36 cellular contexts compared by ENCODE assay signal in genomic region chr10:130898381-130898780, GRCh38.
"Had no signal": no experiment of that assay in that cellular context is flagged by ENCODE, and none has a peak within 500 bp of the region (broad histone marks: within the 10 kb centered on the region; RNA-seq: fewer than 3 reads in every experiment).

No MANE protein-coding gene starts in this region.

- H3K27me3 Mint-ChIP-seq: activated B cell treated with CpG ODN at 0.5 μM for 24 hours; activated CD4-positive, alpha-beta memory T cell treated with anti-CD3 and anti-CD28 coated beads for 36 hours; activated CD4-positive, alpha-beta T cell treated with anti-CD3 and anti-CD28 coated beads, Interleukin-2, amount 10 ng/mL, durations not matched to agents 24 days and 14 days; activated CD8-positive, alpha-beta T cell treated with anti-CD3 and anti-CD28 coated beads for 36 hours had no signal

- H3K4me1 Mint-ChIP-seq: activated B cell treated with CpG ODN at 0.5 μM for 24 hours; activated CD4-positive, alpha-beta T cell treated with anti-CD3 and anti-CD28 coated beads, Interleukin-2, amount 10 ng/mL, durations not matched to agents 24 days and 14 days; activated naive CD8-positive, alpha-beta T cell treated with anti-CD3 and anti-CD28 coated beads for 36 hours; activated T-helper 17 cell treated with anti-CD3 and anti-CD28 coated beads, Interleukin-2, amount 50 U/mL, for 72 hours had no signal

- H3K4me3 ChIP-seq: adrenal gland, body of pancreas, breast epithelium had no signal

- H3K27me3 ChIP-seq: adrenal gland, body of pancreas, brain microvascular endothelial cell had no signal

- H3K36me3 ChIP-seq: adrenal gland, brain microvascular endothelial cell, breast epithelium had no signal

- H3K9me3 Mint-ChIP-seq: activated B cell treated with CpG ODN at 0.5 μM for 24 hours; activated CD4-positive, alpha-beta memory T cell treated with anti-CD3 and anti-CD28 coated beads for 36 hours; activated CD4-positive, alpha-beta T cell treated with anti-CD3 and anti-CD28 coated beads, Interleukin-2, amount 10 ng/mL, durations not matched to agents 24 days and 14 days; activated CD8-positive, alpha-beta T cell treated with anti-CD3 and anti-CD28 coated beads for 36 hours; activated naive CD4-positive, alpha-beta T cell treated with anti-CD3 and anti-CD28 coated beads for 36 hours; activated naive CD4-positive, alpha-beta T cell treated with anti-CD3 and anti-CD28 coated beads, Interleukin-2, amount 50 U/mL, for 72 hours; activated naive CD8-positive, alpha-beta T cell treated with anti-CD3 and anti-CD28 coated beads for 36 hours; activated T-cell treated with anti-CD3 and anti-CD28 coated beads, Interleukin-2, amount 50 U/mL, for 4 hours; activated T-cell treated with anti-CD3 and anti-CD28 coated beads, Interleukin-2, amount 50 U/mL, for 72 hours; activated T-helper 1 cell treated with anti-CD3 and anti-CD28 coated beads, Interleukin-12 subunit alpha, Interleukin-12 subunit beta, Interleukin-2, Interleukin-4 antibody, amounts not matched to agents 30 ng/mL and 10 ng/mL and 1 ng/mL, durations not matched to agents 14 hours and 24 hours and 36 hours; activated T-helper 17 cell treated with anti-CD3 and anti-CD28 coated beads, Interleukin-2, amount 50 U/mL, for 72 hours; T-helper 1 cell treated with Interleukin-12 subunit alpha and Interleukin-12 subunit beta and Interleukin-4 antibody, amounts not matched to agents 30 μg/mL and 1 μg/mL, for 36 hours; T-helper 2 cell treated with Interferon-gamma antibody and Interleukin-4, amounts not matched to agents 5 μg/mL and 100 μg/mL, for 36 hours had no signal

- H3K27ac ChIP-seq: adrenal gland, body of pancreas, brain microvascular endothelial cell, breast epithelium, VCaP had no signal

- ATAC-seq: activated CD8-positive, alpha-beta T cell treated with anti-CD3 and anti-CD28 coated beads for 36 hours; activated naive CD4-positive, alpha-beta T cell treated with anti-CD3 and anti-CD28 coated beads, Interleukin-2, amount 50 U/mL, for 72 hours; activated T-cell treated with anti-CD3 and anti-CD28 coated beads, Interleukin-2, amount 50 U/mL, for 4 hours; activated T-cell treated with anti-CD3 and anti-CD28 coated beads, Interleukin-2, amount 50 U/mL, for 72 hours; activated T-helper 17 cell treated with anti-CD3 and anti-CD28 coated beads, Interleukin-2, amount 50 U/mL, for 72 hours; body of pancreas had no signal

- H3K27ac Mint-ChIP-seq: activated B cell treated with CpG ODN at 0.5 μM for 24 hours; activated CD4-positive, alpha-beta memory T cell treated with anti-CD3 and anti-CD28 coated beads for 36 hours; activated CD4-positive, alpha-beta T cell treated with anti-CD3 and anti-CD28 coated beads, Interleukin-2, amount 10 ng/mL, durations not matched to agents 24 days and 14 days; activated CD8-positive, alpha-beta T cell treated with anti-CD3 and anti-CD28 coated beads for 36 hours; activated naive CD4-positive, alpha-beta T cell treated with anti-CD3 and anti-CD28 coated beads for 36 hours; activated naive CD4-positive, alpha-beta T cell treated with anti-CD3 and anti-CD28 coated beads, Interleukin-2, amount 50 U/mL, for 72 hours; activated naive CD8-positive, alpha-beta T cell treated with anti-CD3 and anti-CD28 coated beads for 36 hours; activated T-cell treated with anti-CD3 and anti-CD28 coated beads, Interleukin-2, amount 50 U/mL, for 72 hours; activated T-helper 1 cell treated with anti-CD3 and anti-CD28 coated beads, Interleukin-12 subunit alpha, Interleukin-12 subunit beta, Interleukin-2, Interleukin-4 antibody, amounts not matched to agents 30 ng/mL and 10 ng/mL and 1 ng/mL, durations not matched to agents 14 hours and 24 hours and 36 hours; activated T-helper 17 cell treated with anti-CD3 and anti-CD28 coated beads, Interleukin-2, amount 50 U/mL, for 72 hours; T-helper 1 cell treated with Interleukin-12 subunit alpha and Interleukin-12 subunit beta and Interleukin-4 antibody, amounts not matched to agents 30 μg/mL and 1 μg/mL, for 36 hours; T-helper 2 cell treated with Interferon-gamma antibody and Interleukin-4, amounts not matched to agents 5 μg/mL and 100 μg/mL, for 36 hours had no signal

- H3K4me3 Mint-ChIP-seq: activated B cell treated with CpG ODN at 0.5 μM for 24 hours; activated CD4-positive, alpha-beta memory T cell treated with anti-CD3 and anti-CD28 coated beads for 36 hours; activated CD4-positive, alpha-beta T cell treated with anti-CD3 and anti-CD28 coated beads, Interleukin-2, amount 10 ng/mL, durations not matched to agents 24 days and 14 days; activated CD8-positive, alpha-beta T cell treated with anti-CD3 and anti-CD28 coated beads for 36 hours; activated naive CD4-positive, alpha-beta T cell treated with anti-CD3 and anti-CD28 coated beads for 36 hours; activated naive CD8-positive, alpha-beta T cell treated with anti-CD3 and anti-CD28 coated beads for 36 hours; activated T-cell treated with anti-CD3 and anti-CD28 coated beads, Interleukin-2, amount 50 U/mL, for 4 hours; activated T-cell treated with anti-CD3 and anti-CD28 coated beads, Interleukin-2, amount 50 U/mL, for 72 hours; activated T-helper 1 cell treated with anti-CD3 and anti-CD28 coated beads, Interleukin-12 subunit alpha, Interleukin-12 subunit beta, Interleukin-2, Interleukin-4 antibody, amounts not matched to agents 30 ng/mL and 10 ng/mL and 1 ng/mL, durations not matched to agents 14 hours and 24 hours and 36 hours; activated T-helper 17 cell treated with anti-CD3 and anti-CD28 coated beads, Interleukin-2, amount 50 U/mL, for 72 hours; T-helper 1 cell treated with Interleukin-12 subunit alpha and Interleukin-12 subunit beta and Interleukin-4 antibody, amounts not matched to agents 30 μg/mL and 1 μg/mL, for 36 hours; T-helper 2 cell treated with Interferon-gamma antibody and Interleukin-4, amounts not matched to agents 5 μg/mL and 100 μg/mL, for 36 hours had no signal

- H3K4me1 ChIP-seq: adrenal gland, body of pancreas, breast epithelium had no signal

- H3K9me3 ChIP-seq: adrenal gland, body of pancreas, breast epithelium had no signal

- DNase-seq: activated B cell treated with CpG ODN at 0.5 μM for 24 hours; activated CD4-positive, alpha-beta memory T cell treated with anti-CD3 and anti-CD28 coated beads for 36 hours; activated CD4-positive, alpha-beta T cell treated with anti-CD3 and anti-CD28 coated beads for 4 hours; activated CD4-positive, alpha-beta T cell treated with anti-CD3 and anti-CD28 coated beads, Interleukin-2, amount 10 ng/mL, durations not matched to agents 24 days and 14 days; activated CD4-positive, alpha-beta T cell treated with anti-CD3 and anti-CD28 coated beads, Interleukin-2, amount 50 U/mL, for 1 hour; activated CD4-positive, alpha-beta T cell treated with anti-CD3 and anti-CD28 coated beads, Interleukin-2, amount 50 U/mL, for 4 hours; activated CD4-positive, CD25-positive, alpha-beta regulatory T cell treated with anti-CD3 and anti-CD28 coated beads, Interleukin-2, amount 50 U/mL, for 72 hours; activated CD8-positive, alpha-beta memory T cell treated with anti-CD3 and anti-CD28 coated beads, Interleukin-2, amount 50 U/mL, for 4 hours; activated CD8-positive, alpha-beta T cell treated with anti-CD3 and anti-CD28 coated beads for 36 hours; activated effector memory CD4-positive, alpha-beta T cell treated with anti-CD3 and anti-CD28 coated beads, Interleukin-2, amount 50 U/mL, for 16 hours; activated gamma-delta T cell treated with Interleukin-2 at 50 U/mL for 16 hours; activated naive CD4-positive, alpha-beta T cell; activated naive CD4-positive, alpha-beta T cell treated with anti-CD3 and anti-CD28 coated beads for 36 hours; activated naive CD4-positive, alpha-beta T cell treated with anti-CD3 and anti-CD28 coated beads, Interleukin-2, amount 50 U/mL, for 16 hours; activated naive CD8-positive, alpha-beta T cell treated with anti-CD3 and anti-CD28 coated beads for 36 hours; activated T-cell treated with anti-CD3 and anti-CD28 coated beads for 4 hours; activated T-cell treated with anti-CD3 and anti-CD28 coated beads, Interleukin-2, amount 50 U/mL, for 1 hour; activated T-cell treated with anti-CD3 and anti-CD28 coated beads, Interleukin-2, amount 50 U/mL, for 4 hours; activated T-cell treated with anti-CD3 and anti-CD28 coated beads, Interleukin-2, amount 50 U/mL, for 72 hours; amniotic stem cell; aorta; body of pancreas; brain microvascular endothelial cell; central memory CD4-positive, alpha-beta T cell; SW 1271; T-helper 1 cell; T-helper 2 cell; T-helper 9 cell had no signal
